24 cellular contexts compared by ENCODE assay signal in genomic region chr7:71988176-71988575, GRCh38.
"Had no signal": no experiment of that assay in that cellular context is flagged by ENCODE, and none has a peak within 500 bp of the region (broad histone marks: within the 10 kb centered on the region; RNA-seq: fewer than 3 reads in every experiment).

No MANE protein-coding gene starts in this region.

- H3K36me3 Mint-ChIP-seq: activated CD4-positive, alpha-beta memory T cell treated with anti-CD3 and anti-CD28 coated beads for 36 hours; activated CD8-positive, alpha-beta memory T cell treated with anti-CD3 and anti-CD28 coated beads, Interleukin-2, amount 10 ng/mL, durations not matched to agents 7 days and 5 days; activated naive CD4-positive, alpha-beta T cell treated with anti-CD3 and anti-CD28 coated beads, Interleukin-2, amount 10 ng/mL, durations not matched to agents 7 days and 5 days; activated naive CD8-positive, alpha-beta T cell had no signal

- H3K27ac ChIP-seq: colonic mucosa, epithelial cell of prostate, esophagus squamous epithelium, gastroesophageal sphincter had no signal

- H3K4me1 Mint-ChIP-seq: activated CD4-positive, alpha-beta T cell treated with anti-CD3 and anti-CD28 coated beads for 36 hours; activated CD4-positive, alpha-beta T cell treated with anti-CD3 and anti-CD28 coated beads, Interleukin-2, amount 10 ng/mL, durations not matched to agents 24 days and 14 days; activated CD8-positive, alpha-beta memory T cell treated with anti-CD3 and anti-CD28 coated beads, Interleukin-2, amount 10 ng/mL, durations not matched to agents 7 days and 5 days; activated naive CD4-positive, alpha-beta T cell treated with anti-CD3 and anti-CD28 coated beads, Interleukin-2, amount 10 ng/mL, durations not matched to agents 7 days and 5 days had no signal

- H3K27me3 ChIP-seq: colonic mucosa, esophagus squamous epithelium, gastroesophageal sphincter had no signal

- ATAC-seq: activated CD4-positive, alpha-beta T cell treated with anti-CD3 and anti-CD28 coated beads for 36 hours; activated CD8-positive, alpha-beta memory T cell treated with anti-CD3 and anti-CD28 coated beads, Interleukin-2, amount 10 ng/mL, durations not matched to agents 7 days and 5 days; activated CD8-positive, alpha-beta T cell treated with anti-CD3 and anti-CD28 coated beads, Interleukin-2, amount 10 ng/mL, durations not matched to agents 7 days and 5 days; activated T-cell treated with anti-CD3 and anti-CD28 coated beads, Interleukin-2, amount 50 U/mL, for 72 hours; gastroesophageal sphincter had no signal

- H3K9me3 ChIP-seq: colonic mucosa, esophagus squamous epithelium, gastroesophageal sphincter had no signal

- H3K4me3 Mint-ChIP-seq: activated CD4-positive, alpha-beta memory T cell treated with anti-CD3 and anti-CD28 coated beads for 36 hours; activated CD4-positive, alpha-beta T cell treated with anti-CD3 and anti-CD28 coated beads for 36 hours; activated CD4-positive, alpha-beta T cell treated with anti-CD3 and anti-CD28 coated beads, Interleukin-2, amount 10 ng/mL, durations not matched to agents 24 days and 14 days; activated CD8-positive, alpha-beta memory T cell treated with anti-CD3 and anti-CD28 coated beads, Interleukin-2, amount 10 ng/mL, durations not matched to agents 7 days and 5 days; activated CD8-positive, alpha-beta T cell treated with anti-CD3 and anti-CD28 coated beads, Interleukin-2, amount 10 ng/mL, durations not matched to agents 7 days and 5 days; activated naive CD4-positive, alpha-beta T cell treated with anti-CD3 and anti-CD28 coated beads, Interleukin-2, amount 10 ng/mL, durations not matched to agents 7 days and 5 days; activated naive CD8-positive, alpha-beta T cell; activated T-cell treated with anti-CD3 and anti-CD28 coated beads, Interleukin-2, amount 50 U/mL, for 24 hours; activated T-cell treated with anti-CD3 and anti-CD28 coated beads, Interleukin-2, amount 50 U/mL, for 72 hours had no signal

- H3K36me3 ChIP-seq: colonic mucosa, esophagus squamous epithelium, gastroesophageal sphincter had no signal

- H3K27ac Mint-ChIP-seq: activated CD4-positive, alpha-beta memory T cell treated with anti-CD3 and anti-CD28 coated beads for 36 hours; activated CD4-positive, alpha-beta T cell treated with anti-CD3 and anti-CD28 coated beads for 36 hours; activated CD4-positive, alpha-beta T cell treated with anti-CD3 and anti-CD28 coated beads, Interleukin-2, amount 10 ng/mL, durations not matched to agents 24 days and 14 days; activated CD8-positive, alpha-beta memory T cell treated with anti-CD3 and anti-CD28 coated beads, Interleukin-2, amount 10 ng/mL, durations not matched to agents 7 days and 5 days; activated CD8-positive, alpha-beta T cell treated with anti-CD3 and anti-CD28 coated beads, Interleukin-2, amount 10 ng/mL, durations not matched to agents 7 days and 5 days; activated naive CD4-positive, alpha-beta T cell treated with anti-CD3 and anti-CD28 coated beads, Interleukin-2, amount 10 ng/mL, durations not matched to agents 7 days and 5 days; activated naive CD8-positive, alpha-beta T cell; activated T-cell treated with anti-CD3 and anti-CD28 coated beads, Interleukin-2, amount 50 U/mL, for 24 hours; activated T-cell treated with anti-CD3 and anti-CD28 coated beads, Interleukin-2, amount 50 U/mL, for 72 hours had no signal

- H3K27me3 Mint-ChIP-seq: activated CD4-positive, alpha-beta memory T cell treated with anti-CD3 and anti-CD28 coated beads for 36 hours; activated CD4-positive, alpha-beta T cell treated with anti-CD3 and anti-CD28 coated beads for 36 hours; activated CD4-positive, alpha-beta T cell treated with anti-CD3 and anti-CD28 coated beads, Interleukin-2, amount 10 ng/mL, durations not matched to agents 24 days and 14 days; activated CD8-positive, alpha-beta memory T cell treated with anti-CD3 and anti-CD28 coated beads, Interleukin-2, amount 10 ng/mL, durations not matched to agents 7 days and 5 days; activated naive CD4-positive, alpha-beta T cell treated with anti-CD3 and anti-CD28 coated beads, Interleukin-2, amount 10 ng/mL, durations not matched to agents 7 days and 5 days; activated naive CD8-positive, alpha-beta T cell had no signal

- H3K4me3 ChIP-seq: colonic mucosa, esophagus squamous epithelium, gastroesophageal sphincter had no signal

- H3K4me1 ChIP-seq: colonic mucosa, esophagus squamous epithelium, gastroesophageal sphincter had no signal

- DNase-seq: activated CD4-positive, alpha-beta memory T cell treated with anti-CD3 and anti-CD28 coated beads for 36 hours; activated CD4-positive, alpha-beta T cell treated with anti-CD3 and anti-CD28 coated beads for 36 hours; activated CD4-positive, alpha-beta T cell treated with anti-CD3 and anti-CD28 coated beads, Interleukin-2, amount 10 ng/mL, durations not matched to agents 24 days and 14 days; activated CD4-positive, CD25-positive, alpha-beta regulatory T cell; activated CD4-positive, CD25-positive, alpha-beta regulatory T cell treated with anti-CD3 and anti-CD28 coated beads, Interleukin-2, amount 50 U/mL, for 72 hours; activated CD8-positive, alpha-beta memory T cell treated with anti-CD3 and anti-CD28 coated beads, Interleukin-2, amount 10 ng/mL, durations not matched to agents 7 days and 5 days; activated CD8-positive, alpha-beta memory T cell treated with anti-CD3 and anti-CD28 coated beads, Interleukin-2, amount 50 U/mL, for 4 hours; activated CD8-positive, alpha-beta T cell treated with anti-CD3 and anti-CD28 coated beads, Interleukin-2, amount 10 ng/mL, durations not matched to agents 7 days and 5 days; activated gamma-delta T cell; activated naive CD4-positive, alpha-beta T cell; activated naive CD4-positive, alpha-beta T cell treated with anti-CD3 and anti-CD28 coated beads, Interleukin-2, amount 10 ng/mL, durations not matched to agents 7 days and 5 days; activated T-cell treated with anti-CD3 and anti-CD28 coated beads, Interleukin-2, amount 50 U/mL, for 24 hours; activated T-cell treated with anti-CD3 and anti-CD28 coated beads, Interleukin-2, amount 50 U/mL, for 72 hours; amniotic stem cell; anterior cingulate cortex; cerebellar nuclear complex; colonic mucosa; effector CD8-positive, alpha-beta T cell; esophagus squamous epithelium; foreskin melanocyte; T-helper 2 cell had no signal
